Comparison of ENCODE assay signal across 16 cellular contexts in the genomic region with DNA sequence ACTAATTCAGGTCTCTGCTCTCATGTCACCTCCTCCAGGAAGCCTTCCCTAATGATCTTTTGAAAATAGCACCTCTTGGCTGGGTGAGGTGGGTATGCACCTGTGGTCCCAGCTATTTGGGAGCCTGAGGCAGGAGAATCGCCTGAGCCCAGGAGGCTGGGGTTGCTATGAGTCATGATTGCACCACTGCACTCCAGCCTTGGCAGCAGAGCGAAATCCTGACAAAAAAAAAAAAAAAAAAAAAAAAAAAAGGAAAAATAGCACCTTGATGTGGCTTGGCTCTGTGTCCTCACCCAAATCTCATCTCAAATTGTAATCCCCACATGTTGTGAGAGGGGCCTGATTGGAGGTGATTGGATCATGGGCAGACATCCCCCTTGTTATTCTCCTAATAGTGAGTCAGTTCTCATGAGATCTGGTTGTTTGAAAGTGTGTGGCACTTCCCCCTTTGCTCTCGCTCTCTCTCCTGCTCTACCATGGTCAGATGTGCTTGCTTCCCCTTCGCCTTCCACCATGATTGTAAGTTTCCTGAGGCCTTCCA. TPM values are rescaled to one million over a fixed set of nuclear protein-coding genes. Genes with fewer than 3 reads are reported as not detected.
DNase-seq lines count a peak whose midpoint lies in the region; ATAC-seq, FAIRE-seq and TF ChIP-seq lines count a peak whose summit lies in the region.
"Had no signal": no experiment of that assay in that cellular context is flagged by ENCODE, and none has a peak within 500 bp of the region (broad histone marks: within the 10 kb centered on the region; RNA-seq: fewer than 3 reads in every experiment).

No MANE protein-coding gene starts in this region.

- FAIRE-seq in K562 (lab: Jason Lieb, UNC): no peak
- FAIRE-seq: TTC549 had no signal

- no TSS peak for BruUV-seq in K562 (replicated peaks; lab: Mats Ljungman, UMichigan)

- no peaks in the 10 kb centered on the region for H3K9me3 ChIP-seq in K562 (replicated peaks; ENCODE audit: control insufficient read depth, insufficient read depth, low read depth, low read length)
- H3K9me3 ChIP-seq: gastrocnemius medialis, thyroid gland had no signal

- in situ Hi-C loops in K562 (cut with MboI): no loop called here

- no peak overlapping the region for H3K9ac ChIP-seq in K562 (ENCODE audit: insufficient read depth in 1 of 2, low read depth in 2 of 2, low read length in 2 of 2)
- H3K9ac ChIP-seq: parathyroid adenoma had no signal

- H3K27me3 Mint-ChIP-seq in activated CD8-positive, alpha-beta T cell treated with anti-CD3 and anti-CD28 coated beads for 36 hours: peaks cover 2% of the 10 kb centered on the region

- no peaks in the 10 kb centered on the region for H3K36me3 Mint-ChIP-seq in activated CD8-positive, alpha-beta T cell treated with anti-CD3 and anti-CD28 coated beads for 36 hours (ENCODE audit: low read depth)

- ATAC-seq in K562 (peak; percentile 21; the same call in 1 of the 3 replicates), omental fat pad (ENCODE audit: low FRiP score) (peak; percentile 65), HG03432 (IDR thresholded peaks at IDR 0.05; ENCODE audit: unreplicated experiment) (no peak), GM19351 (IDR thresholded peaks at IDR 0.05; ENCODE audit: unreplicated experiment) (no peak)
- ATAC-seq in activated CD8-positive, alpha-beta T cell treated with anti-CD3 and anti-CD28 coated beads for 36 hours: no peak
- ATAC-seq: gastrocnemius medialis had no signal

- TF ChIP-seq RAD21 in K562 (CRISPR knock-in tag; conservative IDR thresholded peaks at IDR 0.05 in 1 of 2, IDR thresholded peaks at IDR 0.05 in 1 of 2): no peak

- H3K27ac ChIP-seq in K562 (ENCODE audit: extremely low read depth, low read depth, low read length) (no peak overlapping the region), substantia nigra (ENCODE audit: low read depth, low read length, poor library complexity, severe bottlenecking) (no peak overlapping the region)
- H3K27ac ChIP-seq: gastrocnemius medialis, parathyroid adenoma, thyroid gland had no signal

- TF ChIP-seq POLR2A in K562 (conservative IDR thresholded peaks at IDR 0.05): no peak

- no peaks in the 10 kb centered on the region for H3K79me2 ChIP-seq in K562 (ENCODE audit: control insufficient read depth, insufficient read depth, low read length)
- H3K79me2 ChIP-seq: parathyroid adenoma had no signal

- H3K4me1 Mint-ChIP-seq in activated CD8-positive, alpha-beta T cell treated with anti-CD3 and anti-CD28 coated beads for 36 hours (ENCODE audit: low read depth): peaks cover 8% of the 10 kb centered on the region

- no peaks in the 10 kb centered on the region for H3K36me3 ChIP-seq in K562 (ENCODE audit: control insufficient read depth, insufficient read depth, low read length)
- H3K36me3 ChIP-seq: gastrocnemius medialis, thyroid gland had no signal

- H3K4me3 ChIP-seq in K562: no peak overlapping the region
- H3K4me3 ChIP-seq: gastrocnemius medialis, thyroid gland had no signal

- no peak for TF ChIP-seq CTCF in K562 (IDR thresholded peaks at IDR 0.05 in 2 of 3, conservative IDR thresholded peaks at IDR 0.05 in 1 of 3; ENCODE audit: insufficient read depth in 2 of 3, low read depth in 1 of 3, low read length in 3 of 3)
- no peak for TF ChIP-seq CTCF in omental fat pad (IDR thresholded peaks at IDR 0.05)
- TF ChIP-seq CTCF in activated CD8-positive, alpha-beta T cell treated with anti-CD3 and anti-CD28 coated beads for 36 hours (IDR thresholded peaks at IDR 0.05): no peak

- no peak for TF ChIP-seq EP300 in K562 (IDR thresholded peaks at IDR 0.05; ENCODE audit: low read length)

- H4K20me1 ChIP-seq in K562 (replicated peaks; ENCODE audit: control insufficient read depth, insufficient read depth, low read length): no peaks in the 10 kb centered on the region

- H3K9me1 ChIP-seq in K562 (ENCODE audit: control insufficient read depth, insufficient read depth, low read length): no peaks in the 10 kb centered on the region

- peaks cover 13% of the 10 kb centered on the region in 2 experiments; a peak in 4 of 5 replicates for H3K4me1 ChIP-seq in K562 (replicated peaks in 1 of 2; ENCODE audit: control insufficient read depth in 2 of 2, insufficient read depth in 2 of 2, low read length in 2 of 2)
- H3K4me1 ChIP-seq: gastrocnemius medialis, parathyroid adenoma had no signal

- no peak overlapping the region for H3K27ac Mint-ChIP-seq in activated CD8-positive, alpha-beta T cell treated with anti-CD3 and anti-CD28 coated beads for 36 hours
- H3K27ac Mint-ChIP-seq: activated T-helper 1 cell treated with anti-CD3 and anti-CD28 coated beads, Interleukin-12 subunit alpha, Interleukin-12 subunit beta, Interleukin-2, Interleukin-4 antibody, amounts not matched to agents 30 ng/mL and 10 ng/mL and 1 ng/mL, durations not matched to agents 14 hours and 24 hours and 36 hours had no signal

- intact Hi-C loops in K562 (cut with micrococcal nuclease): no loop called here
- intact Hi-C loops in activated CD8-positive, alpha-beta T cell treated with anti-CD3 and anti-CD28 coated beads for 36 hours (cut with micrococcal nuclease): no loop called here

- WGBS in K562 (ENCODE audit: insufficient coverage, low coverage, missing lambda C conversion rate): 49% methylated on average over 3 of the region's 4 CpGs

- H3K27me3 ChIP-seq in K562 (ENCODE audit: control insufficient read depth in 2 of 2, insufficient read depth in 2 of 2, low read length in 2 of 2): no peaks in the 10 kb centered on the region
- H3K27me3 ChIP-seq: gastrocnemius medialis, thyroid gland had no signal

- H3K4me3 Mint-ChIP-seq in activated CD8-positive, alpha-beta T cell treated with anti-CD3 and anti-CD28 coated beads for 36 hours: no peak overlapping the region
- H3K4me3 Mint-ChIP-seq: activated T-helper 1 cell treated with anti-CD3 and anti-CD28 coated beads, Interleukin-12 subunit alpha, Interleukin-12 subunit beta, Interleukin-2, Interleukin-4 antibody, amounts not matched to agents 30 ng/mL and 10 ng/mL and 1 ng/mL, durations not matched to agents 14 hours and 24 hours and 36 hours had no signal

- POLR2A ChIA-PET in K562 (lab: Yijun Ruan, JAX): interaction anchor here (1.0 kb wide), 1 partner anchor 9 kb away, joined by 5 read pairs; no protein-coding TSS in a partner anchor
- POLR2A ChIA-PET in activated CD8-positive, alpha-beta T cell treated with anti-CD3 and anti-CD28 coated beads for 36 hours (lab: Charles Lee): no interaction called here

- H2AFZ ChIP-seq in K562 (ENCODE audit: low read depth, low read length): peak overlapping the region; percentile 53; the same call in 1 of the 2 replicates
- H2AFZ ChIP-seq: parathyroid adenoma had no signal

- H3K9me3 Mint-ChIP-seq in activated CD8-positive, alpha-beta T cell treated with anti-CD3 and anti-CD28 coated beads for 36 hours: peaks cover 1% of the 10 kb centered on the region
- H3K9me3 Mint-ChIP-seq: activated T-helper 1 cell treated with anti-CD3 and anti-CD28 coated beads, Interleukin-12 subunit alpha, Interleukin-12 subunit beta, Interleukin-2, Interleukin-4 antibody, amounts not matched to agents 30 ng/mL and 10 ng/mL and 1 ng/mL, durations not matched to agents 14 hours and 24 hours and 36 hours had no signal

- CTCF ChIA-PET in K562 (lab: Yijun Ruan, JAX; ENCODE audit: low intra/inter-chr PET ratio): no interaction called here
- CTCF ChIA-PET in activated CD8-positive, alpha-beta T cell treated with anti-CD3 and anti-CD28 coated beads for 36 hours (lab: Charles Lee): no interaction called here

- H3K4me2 ChIP-seq in K562 (ENCODE audit: insufficient read depth, low read length): no peak overlapping the region

- DNase-seq in H4 (ENCODE audit: low spot score): peak; percentile 45
- DNase-seq in NOMO-1 treated with dmso at 0.1 percent for 144 hours (lab: John Stamatoyannopoulos, UW; ENCODE audit: unreplicated experiment): peak; percentile 71
- no peak for DNase-seq in K562 (ENCODE audit: extremely low read depth in 1 of 4, low spot score in 3 of 4)
- DNase-seq in omental fat pad (ENCODE audit: low spot score): no peak
- no peak for DNase-seq in activated CD8-positive, alpha-beta T cell treated with anti-CD3 and anti-CD28 coated beads for 36 hours
- DNase-seq in substantia nigra (lab: John Stamatoyannopoulos, UW): no peak
- DNase-seq: cerebellar nuclear complex, DMS79, gastrocnemius medialis, NCI-H69 had no signal

RNA-seq across cellular contexts. Expression of a gene that starts 11.2 kb away (rescaled TPM):
- total RNA-seq in H4 (2014; rRNA removed; shearing (Covaris generic)): not detected in 2 replicates
- not detected in 2 replicates for total RNA-seq in K562 (2011; cell fraction: chromatin; rRNA removed; ENCODE audit: low replicate concordance)
- not detected in 2 replicates for total RNA-seq in K562 (2011; cell fraction: nucleolus; rRNA removed)
- total RNA-seq in K562 (2011; cell fraction: nucleoplasm; rRNA removed): not detected in 2 replicates
- total RNA-seq in K562 (2014; rRNA removed): not detected in 2 replicates
- not detected in 2 replicates for total RNA-seq in K562 (2014; rRNA removed; fragmentation: Illumina TruSeq; extraction: Trizol)
- total RNA-seq in K562 (2015; rRNA removed; fragmentation: Illumina TruSeq; extraction: Trizol): not detected in 2 replicates
- not detected in 2 replicates for total RNA-seq in K562 (2021)
- not detected in 2 replicates for polyA plus RNA-seq in K562 (2011; rRNA removed)
- not detected in 2 replicates for polyA plus RNA-seq in K562 (2011; cell fraction: cytosol; rRNA removed)
- polyA plus RNA-seq in K562 (2011; cell fraction: nucleus; rRNA removed): not detected in 2 replicates
- not detected in 2 replicates for polyA plus RNA-seq in K562 (2012)
- polyA plus RNA-seq in K562 (2014; fragmentation: Illumina TruSeq; extraction: Trizol): not detected in 2 replicates
- polyA plus RNA-seq in K562 (2014; fragmentation: Nextera tagmentation; extraction: Ambion mirVana): not detected
- not detected in 2 replicates for polyA plus RNA-seq in K562 (2014; rRNA removed)
- under 0.01 TPM in 2 replicates for polyA minus RNA-seq in K562 (2011; rRNA and poly(A)+ RNA removed)
- 667 TPM in 1 of 2 replicates, not detected in the other for polyA minus RNA-seq in K562 (2011; cell fraction: cytosol; rRNA and poly(A)+ RNA removed)
- polyA minus RNA-seq in K562 (2011; cell fraction: nucleus; rRNA and poly(A)+ RNA removed): under 0.01 TPM in 1 of 2 replicates, not detected in the other
- total RNA-seq in omental fat pad: not detected
- total RNA-seq in activated CD8-positive, alpha-beta T cell treated with anti-CD3 and anti-CD28 coated beads for 36 hours: not detected
- total RNA-seq: activated T-helper 1 cell treated with anti-CD3 and anti-CD28 coated beads, Interleukin-12 subunit alpha, Interleukin-12 subunit beta, Interleukin-2, Interleukin-4 antibody, amounts not matched to agents 30 ng/mL and 10 ng/mL and 1 ng/mL, durations not matched to agents 14 hours and 24 hours and 36 hours; gastrocnemius medialis; thyroid gland had no signal

RNA-seq across cellular contexts. Expression of a gene that starts 25.8 kb away (rescaled TPM):
- total RNA-seq in H4 (2014; rRNA removed; shearing (Covaris generic)): not detected in 2 replicates
- 0.12 and 0.25 TPM in 2 replicates for total RNA-seq in K562 (2011; cell fraction: chromatin; rRNA removed; ENCODE audit: low replicate concordance)
- 0.17 TPM in 1 of 2 replicates, not detected in the other for total RNA-seq in K562 (2011; cell fraction: nucleolus; rRNA removed)
- total RNA-seq in K562 (2011; cell fraction: nucleoplasm; rRNA removed): 0.07 TPM in 1 of 2 replicates, not detected in the other
- total RNA-seq in K562 (2014; rRNA removed): 0.12 and 0.41 TPM in 2 replicates
- total RNA-seq in K562 (2014; rRNA removed; fragmentation: Illumina TruSeq; extraction: Trizol): not detected in 2 replicates
- total RNA-seq in K562 (2015; rRNA removed; fragmentation: Illumina TruSeq; extraction: Trizol): 0.07 TPM in 1 of 2 replicates, not detected in the other
- 0.31 TPM in 2 replicates for total RNA-seq in K562 (2021)
- polyA plus RNA-seq in K562 (2011; rRNA removed): 0.04 and 0.08 TPM in 2 replicates
- 0.01 and 0.07 TPM in 2 replicates for polyA plus RNA-seq in K562 (2011; cell fraction: cytosol; rRNA removed)
- polyA plus RNA-seq in K562 (2011; cell fraction: nucleus; rRNA removed): 0.18 and 0.22 TPM in 2 replicates
- 0.13 and 0.43 TPM in 2 replicates for polyA plus RNA-seq in K562 (2012)
- 0.04 and 0.07 TPM in 2 replicates for polyA plus RNA-seq in K562 (2014; fragmentation: Illumina TruSeq; extraction: Trizol)
- polyA plus RNA-seq in K562 (2014; fragmentation: Nextera tagmentation; extraction: Ambion mirVana): not detected
- 0.11 and 0.23 TPM in 2 replicates for polyA plus RNA-seq in K562 (2014; rRNA removed)
- 0.07 and 0.12 TPM in 2 replicates for polyA minus RNA-seq in K562 (2011; rRNA and poly(A)+ RNA removed)
- polyA minus RNA-seq in K562 (2011; cell fraction: cytosol; rRNA and poly(A)+ RNA removed): 0.36 TPM in 1 of 2 replicates, not detected in the other
- polyA minus RNA-seq in K562 (2011; cell fraction: nucleus; rRNA and poly(A)+ RNA removed): 0.13 and 0.33 TPM in 2 replicates
- 1 to 10 TPM in 1 of 4 donors, under 1 TPM in 3; 0.19 to 1.1 (median 0.49) TPM for total RNA-seq in omental fat pad
- under 1 TPM; 0.09 to 0.25 TPM for total RNA-seq in activated CD8-positive, alpha-beta T cell treated with anti-CD3 and anti-CD28 coated beads for 36 hours

Comparison
In these comparisons a context has a peak if more than half of its experiments do, and no peak if none do; other contexts are left out.
1. DNase-seq: peak in H4 (single experiment) and NOMO-1 treated with dmso at 0.1 percent for 144 hours (single experiment); none in K562 (0 of 4), omental fat pad (single experiment), activated CD8-positive, alpha-beta T cell treated with anti-CD3 and anti-CD28 coated beads for 36 hours (single experiment) and substantia nigra (0 of 49).
2. ATAC-seq: peak in K562 (single experiment) and omental fat pad (single experiment); none in activated CD8-positive, alpha-beta T cell treated with anti-CD3 and anti-CD28 coated beads for 36 hours (single experiment), HG03432 (single experiment) and GM19351 (single experiment).